In genomic region chrX:153381684-153382532, GRCh38 we compare ENCODE assay signal across 1 cellular context.
A peak's percentile ranks its signal among the peaks of the same experiment; 100 is the strongest.
TF ChIP-seq lines count a peak whose summit lies in the region.

No MANE protein-coding gene starts in this region.

TF ChIP-seq in HepG2, 621 proteins besides CTCF, POLR2A, EP300 and RAD21:
- TF ChIP-seq, protein P1, sequence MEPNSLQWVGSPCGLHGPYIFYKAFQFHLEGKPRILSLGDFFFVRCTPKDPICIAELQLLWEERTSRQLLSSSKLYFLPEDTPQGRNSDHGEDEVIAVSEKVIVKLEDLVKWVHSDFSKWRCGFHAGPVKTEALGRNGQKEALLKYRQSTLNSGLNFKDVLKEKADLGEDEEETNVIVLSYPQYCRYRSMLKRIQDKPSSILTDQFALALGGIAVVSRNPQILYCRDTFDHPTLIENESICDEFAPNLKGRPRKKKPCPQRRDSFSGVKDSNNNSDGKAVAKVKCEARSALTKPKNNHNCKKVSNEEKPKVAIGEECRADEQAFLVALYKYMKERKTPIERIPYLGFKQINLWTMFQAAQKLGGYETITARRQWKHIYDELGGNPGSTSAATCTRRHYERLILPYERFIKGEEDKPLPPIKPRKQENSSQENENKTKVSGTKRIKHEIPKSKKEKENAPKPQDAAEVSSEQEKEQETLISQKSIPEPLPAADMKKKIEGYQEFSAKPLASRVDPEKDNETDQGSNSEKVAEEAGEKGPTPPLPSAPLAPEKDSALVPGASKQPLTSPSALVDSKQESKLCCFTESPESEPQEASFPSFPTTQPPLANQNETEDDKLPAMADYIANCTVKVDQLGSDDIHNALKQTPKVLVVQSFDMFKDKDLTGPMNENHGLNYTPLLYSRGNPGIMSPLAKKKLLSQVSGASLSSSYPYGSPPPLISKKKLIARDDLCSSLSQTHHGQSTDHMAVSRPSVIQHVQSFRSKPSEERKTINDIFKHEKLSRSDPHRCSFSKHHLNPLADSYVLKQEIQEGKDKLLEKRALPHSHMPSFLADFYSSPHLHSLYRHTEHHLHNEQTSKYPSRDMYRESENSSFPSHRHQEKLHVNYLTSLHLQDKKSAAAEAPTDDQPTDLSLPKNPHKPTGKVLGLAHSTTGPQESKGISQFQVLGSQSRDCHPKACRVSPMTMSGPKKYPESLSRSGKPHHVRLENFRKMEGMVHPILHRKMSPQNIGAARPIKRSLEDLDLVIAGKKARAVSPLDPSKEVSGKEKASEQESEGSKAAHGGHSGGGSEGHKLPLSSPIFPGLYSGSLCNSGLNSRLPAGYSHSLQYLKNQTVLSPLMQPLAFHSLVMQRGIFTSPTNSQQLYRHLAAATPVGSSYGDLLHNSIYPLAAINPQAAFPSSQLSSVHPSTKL (CRISPR knock-in tag; IDR thresholded peaks at IDR 0.05): 0 out of 2 replicates have a peak, but pooled peaks have one; percentile 25
- no peak for TF ChIP-seq CREM (IDR thresholded peaks at IDR 0.05)
- TF ChIP-seq CREM (CRISPR knock-in tag; IDR thresholded peaks at IDR 0.05): no peak
- TF ChIP-seq, protein P2, sequence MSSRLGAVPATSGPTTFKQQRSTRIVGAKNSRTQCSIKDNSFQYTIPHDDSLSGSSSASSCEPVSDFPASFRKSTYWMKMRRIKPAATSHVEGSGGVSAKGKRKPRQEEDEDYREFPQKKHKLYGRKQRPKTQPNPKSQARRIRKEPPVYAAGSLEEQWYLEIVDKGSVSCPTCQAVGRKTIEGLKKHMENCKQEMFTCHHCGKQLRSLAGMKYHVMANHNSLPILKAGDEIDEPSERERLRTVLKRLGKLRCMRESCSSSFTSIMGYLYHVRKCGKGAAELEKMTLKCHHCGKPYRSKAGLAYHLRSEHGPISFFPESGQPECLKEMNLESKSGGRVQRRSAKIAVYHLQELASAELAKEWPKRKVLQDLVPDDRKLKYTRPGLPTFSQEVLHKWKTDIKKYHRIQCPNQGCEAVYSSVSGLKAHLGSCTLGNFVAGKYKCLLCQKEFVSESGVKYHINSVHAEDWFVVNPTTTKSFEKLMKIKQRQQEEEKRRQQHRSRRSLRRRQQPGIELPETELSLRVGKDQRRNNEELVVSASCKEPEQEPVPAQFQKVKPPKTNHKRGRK (CRISPR knock-in tag; IDR thresholded peaks at IDR 0.05): no peak
- no peak for TF ChIP-seq ZNF766 (CRISPR knock-in tag; IDR thresholded peaks at IDR 0.05; ENCODE audit: borderline replicate concordance)
- peak; percentile 13; the same call in 1 of the 2 replicates for TF ChIP-seq PATZ1 (CRISPR knock-in tag; IDR thresholded peaks at IDR 0.05)
- 0 out of 2 replicates have a peak, but pooled peaks have one; percentile 20 for TF ChIP-seq ELF3 (CRISPR knock-in tag; IDR thresholded peaks at IDR 0.05)
- peak; percentile 35; the same call in 1 of the 3 replicates for TF ChIP-seq MXI1 (IDR thresholded peaks at IDR 0.05; ENCODE audit: borderline replicate concordance, low read depth, low read length)
- no peak for TF ChIP-seq FOXA1 (IDR thresholded peaks at IDR 0.05)
- 0 out of 2 replicates have a peak, but pooled peaks have one; percentile 2 for TF ChIP-seq FOXA1 (CRISPR knock-in tag; IDR thresholded peaks at IDR 0.05)
- peak; percentile 88 for TF ChIP-seq ZNF646 (CRISPR knock-in tag; IDR thresholded peaks at IDR 0.05)
- 0 out of 2 replicates have a peak, but pooled peaks have one; percentile 22 for TF ChIP-seq BCL6 (CRISPR knock-in tag; IDR thresholded peaks at IDR 0.05)
- peak; percentile 78 for TF ChIP-seq RFX1 (IDR thresholded peaks at IDR 0.05)
- no peak for TF ChIP-seq HOXA3 (CRISPR knock-in tag; IDR thresholded peaks at IDR 0.05)
- no peak for TF ChIP-seq ZNF33A (CRISPR knock-in tag; IDR thresholded peaks at IDR 0.05; ENCODE audit: borderline replicate concordance)
- peak; percentile 32; the same call in 1 of the 2 replicates for TF ChIP-seq ZNF691 (CRISPR knock-in tag; IDR thresholded peaks at IDR 0.05; ENCODE audit: borderline replicate concordance, low read depth)
- no peak for TF ChIP-seq ZFP36L1 (CRISPR knock-in tag; IDR thresholded peaks at IDR 0.05)
- TF ChIP-seq SIN3A (IDR thresholded peaks at IDR 0.05; ENCODE audit: borderline replicate concordance, low read depth, low read length): peak; percentile 18; the same call in 1 of the 2 replicates
- peak; percentile 63 for TF ChIP-seq ASH2L (IDR thresholded peaks at IDR 0.05; ENCODE audit: insufficient read length, low read depth, low read length)
- peak; percentile 32; the same call in 1 of the 2 replicates for TF ChIP-seq FOXA3 (CRISPR knock-in tag; IDR thresholded peaks at IDR 0.05)
- peak; percentile 71 for TF ChIP-seq RFX3 (CRISPR knock-in tag; IDR thresholded peaks at IDR 0.05)
- no peak for TF ChIP-seq ZNF501 (CRISPR knock-in tag; IDR thresholded peaks at IDR 0.05)
- 0 out of 2 replicates have a peak, but pooled peaks have one; percentile 11 for TF ChIP-seq GATAD2A (CRISPR knock-in tag; IDR thresholded peaks at IDR 0.05)
- TF ChIP-seq, protein P3, sequence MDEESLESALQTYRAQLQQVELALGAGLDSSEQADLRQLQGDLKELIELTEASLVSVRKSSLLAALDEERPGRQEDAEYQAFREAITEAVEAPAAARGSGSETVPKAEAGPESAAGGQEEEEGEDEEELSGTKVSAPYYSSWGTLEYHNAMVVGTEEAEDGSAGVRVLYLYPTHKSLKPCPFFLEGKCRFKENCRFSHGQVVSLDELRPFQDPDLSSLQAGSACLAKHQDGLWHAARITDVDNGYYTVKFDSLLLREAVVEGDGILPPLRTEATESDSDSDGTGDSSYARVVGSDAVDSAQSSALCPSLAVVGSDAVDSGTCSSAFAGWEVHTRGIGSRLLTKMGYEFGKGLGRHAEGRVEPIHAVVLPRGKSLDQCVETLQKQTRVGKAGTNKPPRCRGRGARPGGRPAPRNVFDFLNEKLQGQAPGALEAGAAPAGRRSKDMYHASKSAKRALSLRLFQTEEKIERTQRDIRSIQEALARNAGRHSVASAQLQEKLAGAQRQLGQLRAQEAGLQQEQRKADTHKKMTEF (CRISPR knock-in tag; IDR thresholded peaks at IDR 0.05): 0 out of 2 replicates have a peak, but pooled peaks have one; percentile 25
- TF ChIP-seq, protein P4, sequence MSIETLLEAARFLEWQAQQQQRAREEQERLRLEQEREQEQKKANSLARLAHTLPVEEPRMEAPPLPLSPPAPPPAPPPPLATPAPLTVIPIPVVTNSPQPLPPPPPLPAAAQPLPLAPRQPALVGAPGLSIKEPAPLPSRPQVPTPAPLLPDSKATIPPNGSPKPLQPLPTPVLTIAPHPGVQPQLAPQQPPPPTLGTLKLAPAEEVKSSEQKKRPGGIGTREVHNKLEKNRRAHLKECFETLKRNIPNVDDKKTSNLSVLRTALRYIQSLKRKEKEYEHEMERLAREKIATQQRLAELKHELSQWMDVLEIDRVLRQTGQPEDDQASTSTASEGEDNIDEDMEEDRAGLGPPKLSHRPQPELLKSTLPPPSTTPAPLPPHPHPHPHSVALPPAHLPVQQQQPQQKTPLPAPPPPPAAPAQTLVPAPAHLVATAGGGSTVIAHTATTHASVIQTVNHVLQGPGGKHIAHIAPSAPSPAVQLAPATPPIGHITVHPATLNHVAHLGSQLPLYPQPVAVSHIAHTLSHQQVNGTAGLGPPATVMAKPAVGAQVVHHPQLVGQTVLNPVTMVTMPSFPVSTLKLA (IDR thresholded peaks at IDR 0.05): 0 out of 2 replicates have a peak, but pooled peaks have one; percentile 5
- TF ChIP-seq ZNF143 (CRISPR knock-in tag; IDR thresholded peaks at IDR 0.05): no peak
